Comparison of ENCODE assay signal across 8 cellular contexts in genomic region chr22:29267858-29268510, GRCh38. TPM values are rescaled to one million over a fixed set of nuclear protein-coding genes. Genes with fewer than 3 reads are reported as not detected.
A peak's percentile ranks its signal among the peaks of the same experiment; 100 is the strongest.
DNase-seq lines count a peak whose midpoint lies in the region; ATAC-seq lines count a peak whose summit lies in the region.

TSS of gene EWSR1 (plus strand) at chr22:29268268. CDS start at chr22:29268337, 69 bp downstream.
TSS of gene RHBDD3 (minus strand) at chr22:29267981. CDS start at chr22:29265626, 2,355 bp downstream.

- H3K36me3 ChIP-seq in BLaER1 treated with 17β-estradiol and CSF1 and Interleukin-3, amounts not matched to agents 10 nM and 100 nM, result peaks cover 45 to 70% (median 61%) of the 10 kb centered on the region in 11 experiments

- no peaks in the 10 kb centered on the region for H3K9me3 ChIP-seq in BLaER1 treated with 17β-estradiol and CSF1 and Interleukin-3, amounts not matched to agents 10 nM and 100 nM (replicated peaks in 1 of 11)

- peak within 1 kb of the TSS; percentile 98 to 100 (median 100) for H3K9ac ChIP-seq in BLaER1 treated with 17β-estradiol and CSF1 and Interleukin-3, amounts not matched to agents 10 nM and 100 nM

- DNase-seq in NCI-H748 (lab: John Stamatoyannopoulos, UW; ENCODE audit: unreplicated experiment), result peak; percentile 89
- DNase-seq in activated CD4-positive, alpha-beta T cell treated with anti-CD3 and anti-CD28 coated beads, Interleukin-2, amount 50 U/mL, for 1 hour, result peak; percentile 95
- peak; percentile 97 for DNase-seq in dedifferentiated amniotic fluid mesenchymal stem cell (ENCODE audit: extremely low spot score)
- peak; percentile 97 for DNase-seq in left lobe of liver (ENCODE audit: low spot score)
- peak; percentile 95 to 98 for DNase-seq in stimulated activated CD4-positive, alpha-beta T cell treated with anti-CD3 and anti-CD28 coated beads, Interleukin-2, amount 100 ng/mL, for 24 hours

- ATAC-seq in GM19372 (IDR thresholded peaks at IDR 0.05; ENCODE audit: low read depth, unreplicated experiment), result peak; percentile 80
- peak; percentile 71 for ATAC-seq in HG03521 (IDR thresholded peaks at IDR 0.05; ENCODE audit: unreplicated experiment)
- peak; percentile 85 for ATAC-seq in left lobe of liver

- H4K20me1 ChIP-seq in BLaER1 treated with 17β-estradiol and CSF1 and Interleukin-3, amounts not matched to agents 10 nM and 100 nM, result peaks cover 46 to 63% (median 58%) of the 10 kb centered on the region in 11 experiments

- peak within 1 kb of the TSS; percentile 99 to 100 (median 100) for H3K27ac ChIP-seq in BLaER1 treated with 17β-estradiol and CSF1 and Interleukin-3, amounts not matched to agents 10 nM and 100 nM

- peak within 1 kb of the TSS; percentile 88 to 98 (median 95) for H3K4me3 ChIP-seq in BLaER1 treated with 17β-estradiol and CSF1 and Interleukin-3, amounts not matched to agents 10 nM and 100 nM

- peaks cover 57 to 76% (median 70%) of the 10 kb centered on the region in 10 experiments for H3K4me1 ChIP-seq in BLaER1 treated with 17β-estradiol and CSF1 and Interleukin-3, amounts not matched to agents 10 nM and 100 nM

- no peaks in the 10 kb centered on the region for H3K27me3 ChIP-seq in BLaER1 treated with 17β-estradiol and CSF1 and Interleukin-3, amounts not matched to agents 10 nM and 100 nM

- H3K4me2 ChIP-seq in BLaER1 treated with 17β-estradiol and CSF1 and Interleukin-3, amounts not matched to agents 10 nM and 100 nM, result peak within 1 kb of the TSS; percentile 94 to 100 (median 97)

RNA-seq across cellular contexts. Expression of gene EWSR1, which starts in this region (rescaled TPM):
- 93.3 TPM for total RNA-seq in left lobe of liver

RNA-seq across cellular contexts. Expression of gene RHBDD3, which starts in this region (rescaled TPM):
- 18.9 TPM for total RNA-seq in left lobe of liver

Comparison
In these comparisons a context has a peak if more than half of its experiments do, and no peak if none do; other contexts are left out.
1. Peak in every context shown above with its lines: DNase-seq, ATAC-seq, H3K4me3 ChIP-seq and H3K27ac ChIP-seq.